Comparison of ENCODE assay signal across 2 cellular contexts in the genomic region with DNA sequence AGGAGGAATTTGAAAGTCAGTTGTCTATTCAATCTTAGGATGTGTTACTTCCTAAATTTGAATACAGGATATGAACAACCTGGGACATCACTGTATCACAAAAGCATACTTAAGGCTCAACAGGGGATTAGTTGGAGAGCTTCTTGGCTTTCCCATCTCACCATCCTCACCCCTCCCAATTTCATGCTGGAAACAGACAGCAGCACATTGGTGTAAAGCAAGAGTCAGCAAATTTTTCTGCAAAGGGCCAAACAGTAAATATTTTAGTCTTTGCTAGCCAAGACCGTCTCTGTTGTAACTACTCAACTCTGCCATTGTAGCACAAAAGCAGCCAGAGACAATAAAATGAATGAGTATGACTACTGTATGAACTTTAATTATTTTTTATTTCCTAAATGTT.
TF ChIP-seq lines count a peak whose summit lies in the region.

No MANE protein-coding gene starts in this region.

TF ChIP-seq in HepG2, 621 proteins besides CTCF, POLR2A, EP300 and RAD21:
- peak; percentile 70 for TF ChIP-seq MAFF (IDR thresholded peaks at IDR 0.05; ENCODE audit: low read depth, low read length)
- TF ChIP-seq ZBTB7A (CRISPR knock-in tag; IDR thresholded peaks at IDR 0.05), result no peak
- TF ChIP-seq ARNT (IDR thresholded peaks at IDR 0.05), result no peak
- no peak for TF ChIP-seq GABPA (IDR thresholded peaks at IDR 0.05; ENCODE audit: low read depth, low read length)
- no peak for TF ChIP-seq GABPA (CRISPR knock-in tag; IDR thresholded peaks at IDR 0.05; ENCODE audit: low read depth)
- no peak for TF ChIP-seq ZIK1 (CRISPR knock-in tag; IDR thresholded peaks at IDR 0.05; ENCODE audit: borderline replicate concordance, low read depth)
- TF ChIP-seq ZNF296 (CRISPR knock-in tag; conservative IDR thresholded peaks at IDR 0.05), result no peak
- TF ChIP-seq SMC3 (IDR thresholded peaks at IDR 0.05; ENCODE audit: low read length), result no peak
- TF ChIP-seq, protein P1, sequence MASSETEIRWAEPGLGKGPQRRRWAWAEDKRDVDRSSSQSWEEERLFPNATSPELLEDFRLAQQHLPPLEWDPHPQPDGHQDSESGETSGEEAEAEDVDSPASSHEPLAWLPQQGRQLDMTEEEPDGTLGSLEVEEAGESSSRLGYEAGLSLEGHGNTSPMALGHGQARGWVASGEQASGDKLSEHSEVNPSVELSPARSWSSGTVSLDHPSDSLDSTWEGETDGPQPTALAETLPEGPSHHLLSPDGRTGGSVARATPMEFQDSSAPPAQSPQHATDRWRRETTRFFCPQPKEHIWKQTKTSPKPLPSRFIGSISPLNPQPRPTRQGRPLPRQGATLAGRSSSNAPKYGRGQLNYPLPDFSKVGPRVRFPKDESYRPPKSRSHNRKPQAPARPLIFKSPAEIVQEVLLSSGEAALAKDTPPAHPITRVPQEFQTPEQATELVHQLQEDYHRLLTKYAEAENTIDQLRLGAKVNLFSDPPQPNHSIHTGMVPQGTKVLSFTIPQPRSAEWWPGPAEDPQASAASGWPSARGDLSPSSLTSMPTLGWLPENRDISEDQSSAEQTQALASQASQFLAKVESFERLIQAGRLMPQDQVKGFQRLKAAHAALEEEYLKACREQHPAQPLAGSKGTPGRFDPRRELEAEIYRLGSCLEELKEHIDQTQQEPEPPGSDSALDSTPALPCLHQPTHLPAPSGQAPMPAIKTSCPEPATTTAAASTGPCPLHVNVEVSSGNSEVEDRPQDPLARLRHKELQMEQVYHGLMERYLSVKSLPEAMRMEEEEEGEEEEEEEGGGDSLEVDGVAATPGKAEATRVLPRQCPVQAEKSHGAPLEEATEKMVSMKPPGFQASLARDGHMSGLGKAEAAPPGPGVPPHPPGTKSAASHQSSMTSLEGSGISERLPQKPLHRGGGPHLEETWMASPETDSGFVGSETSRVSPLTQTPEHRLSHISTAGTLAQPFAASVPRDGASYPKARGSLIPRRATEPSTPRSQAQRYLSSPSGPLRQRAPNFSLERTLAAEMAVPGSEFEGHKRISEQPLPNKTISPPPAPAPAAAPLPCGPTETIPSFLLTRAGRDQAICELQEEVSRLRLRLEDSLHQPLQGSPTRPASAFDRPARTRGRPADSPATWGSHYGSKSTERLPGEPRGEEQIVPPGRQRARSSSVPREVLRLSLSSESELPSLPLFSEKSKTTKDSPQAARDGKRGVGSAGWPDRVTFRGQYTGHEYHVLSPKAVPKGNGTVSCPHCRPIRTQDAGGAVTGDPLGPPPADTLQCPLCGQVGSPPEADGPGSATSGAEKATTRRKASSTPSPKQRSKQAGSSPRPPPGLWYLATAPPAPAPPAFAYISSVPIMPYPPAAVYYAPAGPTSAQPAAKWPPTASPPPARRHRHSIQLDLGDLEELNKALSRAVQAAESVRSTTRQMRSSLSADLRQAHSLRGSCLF (CRISPR knock-in tag; IDR thresholded peaks at IDR 0.05; ENCODE audit: borderline replicate concordance), result no peak
- peak; percentile 75 to 79 for TF ChIP-seq MAFK (conservative IDR thresholded peaks at IDR 0.05 in 1 of 2, IDR thresholded peaks at IDR 0.05 in 1 of 2; ENCODE audit: low read length in 2 of 2)
- no peak for TF ChIP-seq ZNF33A (CRISPR knock-in tag; IDR thresholded peaks at IDR 0.05; ENCODE audit: borderline replicate concordance)
TF ChIP-seq in HepG2: peak in this region for 2.

TF ChIP-seq in K562, 482 proteins besides CTCF, POLR2A, EP300 and RAD21:
- TF ChIP-seq TRIM24 (IDR thresholded peaks at IDR 0.05) (no peak), MAFF (IDR thresholded peaks at IDR 0.05; ENCODE audit: low read length) (0 out of 2 replicates have a peak, but pooled peaks have one; percentile 5)
